7 cellular contexts compared by ENCODE assay signal in the genomic region with DNA sequence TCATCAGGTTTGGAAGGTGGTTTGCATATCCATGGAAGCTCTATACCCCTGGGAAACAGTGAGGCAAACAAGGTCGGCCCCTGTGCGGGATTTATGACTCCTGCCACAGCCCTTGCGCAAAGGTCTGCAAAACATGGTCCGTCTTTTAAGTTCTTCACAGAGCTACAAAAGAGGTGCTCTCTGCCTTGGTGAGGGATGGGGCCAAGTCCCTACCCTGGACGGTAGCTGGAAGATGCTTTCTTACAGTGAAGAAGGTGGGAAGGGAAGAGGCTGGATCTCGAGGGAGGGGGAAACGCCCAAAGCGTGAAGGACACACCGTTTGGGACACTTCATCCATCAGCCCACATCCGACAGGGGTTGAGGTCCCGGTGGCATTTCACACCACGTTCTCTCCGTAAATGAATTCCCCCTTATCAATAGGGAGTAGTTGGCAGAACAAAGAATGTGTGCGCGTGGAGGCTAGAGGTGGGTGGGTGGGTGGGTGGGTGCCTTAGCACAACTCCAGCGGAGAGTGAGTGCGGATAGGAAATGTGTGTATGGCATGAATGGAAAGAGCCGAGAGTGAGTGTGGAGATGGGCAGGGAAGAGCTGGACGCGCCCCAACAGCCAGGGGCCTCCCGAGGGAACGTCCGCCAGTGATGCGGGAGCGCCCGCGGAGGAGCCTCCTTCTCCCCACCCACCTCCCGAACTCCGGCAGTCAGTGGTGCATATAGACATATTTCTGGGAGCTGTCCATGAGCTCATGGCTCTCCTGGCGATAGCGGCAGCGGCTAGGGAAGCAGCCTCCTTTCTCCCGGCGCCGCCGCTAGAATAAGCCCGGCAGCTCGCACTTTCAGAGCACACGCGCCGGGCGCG.
DNase-seq lines count a peak whose midpoint lies in the region; ATAC-seq, FAIRE-seq and TF ChIP-seq lines count a peak whose summit lies in the region.

No MANE protein-coding gene starts in this region.

- no peaks in the 10 kb centered on the region for H3K27me3 ChIP-seq in GM06990 (replicated peaks; ENCODE audit: control insufficient read depth, insufficient read depth, low read length)
- no peaks in the 10 kb centered on the region for H3K27me3 ChIP-seq in HCT116 (ENCODE audit: insufficient read depth, low read length)
- peaks cover 11% of the 10 kb centered on the region for H3K27me3 ChIP-seq in OCI-LY3 (ENCODE audit: low read depth, low read length)
- peaks cover 0 to 15% of the 10 kb centered on the region in 2 donors for H3K27me3 ChIP-seq in small intestine (ENCODE audit: control insufficient read depth in 2 of 2, insufficient read depth in 2 of 2, low read length in 2 of 2)

- no peaks in the 10 kb centered on the region for H3K9me3 ChIP-seq in HCT116 (ENCODE audit: control insufficient read depth in 1 of 2, insufficient read depth in 1 of 2, low read depth in 1 of 2, low read length in 2 of 2)
- H3K9me3 ChIP-seq in OCI-LY3 (ENCODE audit: insufficient read depth, low read length) = no peaks in the 10 kb centered on the region
- H3K9me3 ChIP-seq in small intestine (ENCODE audit: control insufficient read depth, low read depth) = no peaks in the 10 kb centered on the region

- WGBS in small intestine, 3 donors = 2 to 6% (median 5%) methylated on average over 36 to 43 of the region's 43 CpGs

- H3K4me1 ChIP-seq in HCT116 (ENCODE audit: control insufficient read depth in 1 of 2, insufficient read depth in 2 of 2, low read length in 2 of 2) = peaks cover 2 to 15% of the 10 kb centered on the region in 2 experiments; a peak in 3 of 4 replicates
- H3K4me1 ChIP-seq in OCI-LY3 (ENCODE audit: low read length) = peaks cover 23% of the 10 kb centered on the region
- H3K4me1 ChIP-seq in small intestine (ENCODE audit: control insufficient read depth in 2 of 2, insufficient read depth in 1 of 2, low read depth in 1 of 2, low read length in 1 of 2) = no peaks in the 10 kb centered on the region

- H3K27ac ChIP-seq in HCT116 (ENCODE audit: low read depth, low read length) = no peak overlapping the region
- no peak overlapping the region for H3K27ac ChIP-seq in OCI-LY3 (ENCODE audit: low read length)
- H3K27ac ChIP-seq in caudate nucleus (ENCODE audit: low read depth, low read length) = no peak overlapping the region
- no peak overlapping the region for H3K27ac ChIP-seq in small intestine (ENCODE audit: low read depth in 1 of 2, low read length in 1 of 2)

- RAD21 ChIA-PET in HCT116 (lab: Charles Lee; ENCODE audit: low non-redundant PET in 1 of 2, low total read pairs in 2 of 2, uncharacterized antibody in 2 of 2, unreplicated experiment in 2 of 2) = no interaction called here

- H3K79me2 ChIP-seq in HCT116 (ENCODE audit: insufficient read depth, low read length) (no peaks in the 10 kb centered on the region), OCI-LY3 (ENCODE audit: low read length) (no peaks in the 10 kb centered on the region)

- POLR2A ChIA-PET in HCT116 (lab: Charles Lee) = no interaction called here

- H2AFZ ChIP-seq in HCT116 (ENCODE audit: low read depth, low read length, poor library complexity, severe bottlenecking) (peak overlapping the region; percentile 18), OCI-LY3 (ENCODE audit: low read depth, low read length) (peak overlapping the region; percentile 41; the same call in 1 of the 2 replicates)

- no peaks in the 10 kb centered on the region for H4K20me1 ChIP-seq in HCT116 (ENCODE audit: insufficient read depth)
- H4K20me1 ChIP-seq in OCI-LY3 (ENCODE audit: insufficient read depth, low read length) = no peaks in the 10 kb centered on the region

- H3K9me2 ChIP-seq in HCT116 (ENCODE audit: insufficient read depth) = no peaks in the 10 kb centered on the region

- H3K36me3 ChIP-seq in GM06990 (ENCODE audit: control insufficient read depth, insufficient read depth, low read length) (no peaks in the 10 kb centered on the region), HCT116 (ENCODE audit: control insufficient read depth in 1 of 2, insufficient read depth in 2 of 2, low read length in 2 of 2) (no peaks in the 10 kb centered on the region), OCI-LY3 (replicated peaks; ENCODE audit: low read depth, low read length) (no peaks in the 10 kb centered on the region), small intestine (ENCODE audit: control insufficient read depth in 2 of 2, insufficient read depth in 2 of 2, low read length in 2 of 2) (no peaks in the 10 kb centered on the region)

- TF ChIP-seq RAD21 in HCT116 (IDR thresholded peaks at IDR 0.05; ENCODE audit: low read depth) = no peak

- no TSS peak for BruUV-seq in HCT116 (replicated peaks; lab: Mats Ljungman, UMichigan)

- peak overlapping the region; percentile 59 for H3K4me3 ChIP-seq in GM06990 (replicated peaks; ENCODE audit: low read depth, low read length)
- peak overlapping the region; percentile 52 to 66 for H3K4me3 ChIP-seq in HCT116 (replicated peaks in 1 of 2; ENCODE audit: low read depth in 1 of 2, low read length in 2 of 2)
- H3K4me3 ChIP-seq in OCI-LY3 (ENCODE audit: low read length) = peak overlapping the region; percentile 78
- H3K4me3 ChIP-seq in small intestine (ENCODE audit: low read depth in 1 of 2, low read length in 2 of 2) = peak overlapping the region in 1 of 2 donors; percentile 25

- H3K9ac ChIP-seq in HCT116 (ENCODE audit: low read length) (0 out of 2 replicates have a peak overlapping the region, but pooled peaks have one; percentile 32), OCI-LY3 (ENCODE audit: low read length) (peak overlapping the region; percentile 42; the same call in 1 of the 2 replicates)

- peak; percentile 18 for DNase-seq in GM06990 (ENCODE audit: extremely low read depth, insufficient read length)
- peak; percentile 8 for DNase-seq in HCT116 (ENCODE audit: low read depth, low spot score)
- DNase-seq in caudate nucleus (lab: John Stamatoyannopoulos, UW) = peak in 34 of 61 donors; percentile 1 to 42 (median 13)
- DNase-seq in iris pigment epithelial cell (ENCODE audit: low read depth) = peak; percentile 68
- peak; percentile 13 for DNase-seq in small intestine
- no peak for DNase-seq in OCI-M1 (lab: John Stamatoyannopoulos, UW)

- ATAC-seq in HCT116 = peak; percentile 77

- CTCF ChIA-PET in HCT116 (lab: Charles Lee) = no interaction called here

- TF ChIP-seq CTCF in GM06990 (IDR thresholded peaks at IDR 0.05; ENCODE audit: insufficient read depth, low read length, poor library complexity, severe bottlenecking) (no peak), HCT116 (IDR thresholded peaks at IDR 0.05 in 2 of 3, conservative IDR thresholded peaks at IDR 0.05 in 1 of 3; ENCODE audit: borderline replicate concordance in 1 of 3, insufficient read depth in 1 of 3, low read depth in 2 of 3, low read length in 2 of 3) (no peak), OCI-LY3 (IDR thresholded peaks at IDR 0.05; ENCODE audit: low read depth, low read length) (no peak)

- no peak for FAIRE-seq in small intestine (lab: Jason Lieb, UNC)

- intact Hi-C loops in HCT116 (cut with micrococcal nuclease) = no loop called here

- H3K4me2 ChIP-seq in HCT116 (ENCODE audit: low read length) (peak overlapping the region; percentile 78), OCI-LY3 (ENCODE audit: low read length) (peak overlapping the region; percentile 84)

- no peak for TF ChIP-seq POLR2A in HCT116 (IDR thresholded peaks at IDR 0.05; ENCODE audit: borderline replicate concordance, extremely low read depth, insufficient read depth, insufficient read length)

TF ChIP-seq in HCT116, 20 proteins besides CTCF, POLR2A, EP300 and RAD21:
- no peak for TF ChIP-seq ZFX (IDR thresholded peaks at IDR 0.05)
- no peak for TF ChIP-seq POLR2AphosphoS5 (IDR thresholded peaks at IDR 0.05; ENCODE audit: low read depth, low read length)
- TF ChIP-seq, protein P1, sequence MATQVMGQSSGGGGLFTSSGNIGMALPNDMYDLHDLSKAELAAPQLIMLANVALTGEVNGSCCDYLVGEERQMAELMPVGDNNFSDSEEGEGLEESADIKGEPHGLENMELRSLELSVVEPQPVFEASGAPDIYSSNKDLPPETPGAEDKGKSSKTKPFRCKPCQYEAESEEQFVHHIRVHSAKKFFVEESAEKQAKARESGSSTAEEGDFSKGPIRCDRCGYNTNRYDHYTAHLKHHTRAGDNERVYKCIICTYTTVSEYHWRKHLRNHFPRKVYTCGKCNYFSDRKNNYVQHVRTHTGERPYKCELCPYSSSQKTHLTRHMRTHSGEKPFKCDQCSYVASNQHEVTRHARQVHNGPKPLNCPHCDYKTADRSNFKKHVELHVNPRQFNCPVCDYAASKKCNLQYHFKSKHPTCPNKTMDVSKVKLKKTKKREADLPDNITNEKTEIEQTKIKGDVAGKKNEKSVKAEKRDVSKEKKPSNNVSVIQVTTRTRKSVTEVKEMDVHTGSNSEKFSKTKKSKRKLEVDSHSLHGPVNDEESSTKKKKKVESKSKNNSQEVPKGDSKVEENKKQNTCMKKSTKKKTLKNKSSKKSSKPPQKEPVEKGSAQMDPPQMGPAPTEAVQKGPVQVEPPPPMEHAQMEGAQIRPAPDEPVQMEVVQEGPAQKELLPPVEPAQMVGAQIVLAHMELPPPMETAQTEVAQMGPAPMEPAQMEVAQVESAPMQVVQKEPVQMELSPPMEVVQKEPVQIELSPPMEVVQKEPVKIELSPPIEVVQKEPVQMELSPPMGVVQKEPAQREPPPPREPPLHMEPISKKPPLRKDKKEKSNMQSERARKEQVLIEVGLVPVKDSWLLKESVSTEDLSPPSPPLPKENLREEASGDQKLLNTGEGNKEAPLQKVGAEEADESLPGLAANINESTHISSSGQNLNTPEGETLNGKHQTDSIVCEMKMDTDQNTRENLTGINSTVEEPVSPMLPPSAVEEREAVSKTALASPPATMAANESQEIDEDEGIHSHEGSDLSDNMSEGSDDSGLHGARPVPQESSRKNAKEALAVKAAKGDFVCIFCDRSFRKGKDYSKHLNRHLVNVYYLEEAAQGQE (IDR thresholded peaks at IDR 0.05; ENCODE audit: low read depth) = peak; percentile 52
